In the genomic region with DNA sequence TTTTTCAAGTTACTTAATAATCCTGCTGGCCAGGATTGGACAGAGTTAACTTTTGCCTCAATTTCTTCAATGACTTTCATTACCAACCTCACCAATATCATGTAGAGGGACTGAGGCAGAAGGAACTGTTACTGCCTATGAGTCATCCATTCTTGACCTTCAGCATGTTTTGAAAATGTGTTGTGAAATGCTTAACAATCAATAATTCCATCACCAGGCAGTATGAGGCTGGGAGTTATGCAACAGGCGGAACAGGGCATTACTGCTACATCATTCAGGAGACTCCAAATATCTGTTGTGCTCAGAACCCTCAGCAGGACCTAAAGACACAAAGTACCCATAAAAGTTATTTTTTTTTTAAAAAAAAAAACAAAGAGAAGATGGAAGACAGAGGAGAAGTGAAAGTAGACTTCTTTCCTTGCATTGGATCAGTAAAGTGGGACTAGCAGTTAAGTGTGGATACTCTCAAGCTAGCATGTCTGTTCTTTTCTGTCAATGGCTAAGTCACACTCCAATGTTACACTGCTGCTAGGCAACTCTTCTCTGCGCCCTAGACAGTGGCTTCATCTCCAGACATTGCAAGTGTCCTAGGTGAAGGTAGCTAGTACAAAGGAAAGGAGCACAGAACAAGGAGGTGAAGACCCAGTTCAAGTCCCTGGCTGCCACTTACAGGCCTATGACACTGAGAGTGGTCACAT, we compare ENCODE assay signal across 1 cellular context.
TF ChIP-seq lines count a peak whose summit lies in the region.

No MANE protein-coding gene starts in this region.

TF ChIP-seq in HepG2, 621 proteins besides CTCF, POLR2A, EP300 and RAD21 (continued from another document and continues in another):
- no peak for TF ChIP-seq CERS6 (CRISPR knock-in tag; IDR thresholded peaks at IDR 0.05)
- peak; percentile 82 for TF ChIP-seq PAXIP1 (CRISPR knock-in tag; conservative IDR thresholded peaks at IDR 0.05)
- TF ChIP-seq, protein P1, sequence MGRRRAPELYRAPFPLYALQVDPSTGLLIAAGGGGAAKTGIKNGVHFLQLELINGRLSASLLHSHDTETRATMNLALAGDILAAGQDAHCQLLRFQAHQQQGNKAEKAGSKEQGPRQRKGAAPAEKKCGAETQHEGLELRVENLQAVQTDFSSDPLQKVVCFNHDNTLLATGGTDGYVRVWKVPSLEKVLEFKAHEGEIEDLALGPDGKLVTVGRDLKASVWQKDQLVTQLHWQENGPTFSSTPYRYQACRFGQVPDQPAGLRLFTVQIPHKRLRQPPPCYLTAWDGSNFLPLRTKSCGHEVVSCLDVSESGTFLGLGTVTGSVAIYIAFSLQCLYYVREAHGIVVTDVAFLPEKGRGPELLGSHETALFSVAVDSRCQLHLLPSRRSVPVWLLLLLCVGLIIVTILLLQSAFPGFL (CRISPR knock-in tag; IDR thresholded peaks at IDR 0.05) = no peak
- no peak for TF ChIP-seq CENPX (CRISPR knock-in tag; IDR thresholded peaks at IDR 0.05)
- peak; percentile 99 for TF ChIP-seq JUND (CRISPR knock-in tag; IDR thresholded peaks at IDR 0.05)
- TF ChIP-seq XRCC5 (optimal IDR thresholded peaks at IDR 0.05; ENCODE audit: low read length) = no peak
- TF ChIP-seq ZNF180 (CRISPR knock-in tag; IDR thresholded peaks at IDR 0.05; ENCODE audit: borderline replicate concordance, low read depth) = no peak
- peak; percentile 89; the same call in 1 of the 2 replicates for TF ChIP-seq TRIM24 (CRISPR knock-in tag; IDR thresholded peaks at IDR 0.05)
- no peak for TF ChIP-seq ZNF546 (CRISPR knock-in tag; conservative IDR thresholded peaks at IDR 0.05)
- TF ChIP-seq CBX1 (IDR thresholded peaks at IDR 0.05; ENCODE audit: low read depth) = no peak
- TF ChIP-seq, protein P2, sequence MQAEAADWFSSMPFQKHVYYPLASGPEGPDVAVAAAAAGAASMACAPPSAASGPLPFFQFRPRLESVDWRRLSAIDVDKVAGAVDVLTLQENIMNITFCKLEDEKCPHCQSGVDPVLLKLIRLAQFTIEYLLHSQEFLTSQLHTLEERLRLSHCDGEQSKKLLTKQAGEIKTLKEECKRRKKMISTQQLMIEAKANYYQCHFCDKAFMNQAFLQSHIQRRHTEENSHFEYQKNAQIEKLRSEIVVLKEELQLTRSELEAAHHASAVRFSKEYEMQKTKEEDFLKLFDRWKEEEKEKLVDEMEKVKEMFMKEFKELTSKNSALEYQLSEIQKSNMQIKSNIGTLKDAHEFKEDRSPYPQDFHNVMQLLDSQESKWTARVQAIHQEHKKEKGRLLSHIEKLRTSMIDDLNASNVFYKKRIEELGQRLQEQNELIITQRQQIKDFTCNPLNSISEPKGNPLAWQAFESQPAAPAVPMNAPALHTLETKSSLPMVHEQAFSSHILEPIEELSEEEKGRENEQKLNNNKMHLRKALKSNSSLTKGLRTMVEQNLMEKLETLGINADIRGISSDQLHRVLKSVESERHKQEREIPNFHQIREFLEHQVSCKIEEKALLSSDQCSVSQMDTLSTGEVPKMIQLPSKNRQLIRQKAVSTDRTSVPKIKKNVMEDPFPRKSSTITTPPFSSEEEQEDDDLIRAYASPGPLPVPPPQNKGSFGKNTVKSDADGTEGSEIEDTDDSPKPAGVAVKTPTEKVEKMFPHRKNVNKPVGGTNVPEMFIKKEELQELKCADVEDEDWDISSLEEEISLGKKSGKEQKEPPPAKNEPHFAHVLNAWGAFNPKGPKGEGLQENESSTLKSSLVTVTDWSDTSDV (CRISPR knock-in tag; IDR thresholded peaks at IDR 0.05) = no peak
- TF ChIP-seq, protein P3, sequence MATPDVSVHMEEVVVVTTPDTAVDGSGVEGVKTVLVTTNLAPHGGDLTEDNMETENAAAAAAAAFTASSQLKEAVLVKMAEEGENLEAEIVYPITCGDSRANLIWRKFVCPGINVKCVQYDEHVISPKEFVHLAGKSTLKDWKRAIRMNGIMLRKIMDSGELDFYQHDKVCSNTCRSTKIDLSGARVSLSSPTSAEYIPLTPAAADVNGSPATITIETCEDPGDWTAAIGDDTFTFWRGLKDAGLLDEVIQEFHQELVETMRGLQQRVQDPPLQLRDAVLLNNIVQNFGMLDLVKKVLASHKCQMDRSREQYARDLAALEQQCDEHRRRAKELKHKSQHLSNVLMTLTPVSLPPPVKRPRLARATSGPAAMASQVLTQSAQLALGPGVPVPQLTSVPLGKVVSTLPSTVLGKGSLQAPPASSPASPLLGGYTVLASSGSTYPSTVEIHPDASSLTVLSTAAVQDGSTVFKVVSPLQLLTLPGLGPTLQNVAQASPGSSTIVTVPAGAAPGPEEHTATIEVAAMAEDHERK (CRISPR knock-in tag; IDR thresholded peaks at IDR 0.05; ENCODE audit: low read depth) = no peak
- TF ChIP-seq, protein P4, sequence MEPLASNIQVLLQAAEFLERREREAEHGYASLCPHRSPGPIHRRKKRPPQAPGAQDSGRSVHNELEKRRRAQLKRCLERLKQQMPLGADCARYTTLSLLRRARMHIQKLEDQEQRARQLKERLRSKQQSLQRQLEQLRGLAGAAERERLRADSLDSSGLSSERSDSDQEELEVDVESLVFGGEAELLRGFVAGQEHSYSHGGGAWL (CRISPR knock-in tag; IDR thresholded peaks at IDR 0.05) = no peak
- no peak; the same call in 1 of the 2 replicates for TF ChIP-seq KDM3A (CRISPR knock-in tag; IDR thresholded peaks at IDR 0.05; ENCODE audit: low read depth)
- TF ChIP-seq ZNF589 (CRISPR knock-in tag; conservative IDR thresholded peaks at IDR 0.05) = no peak
- peak; percentile 75 for TF ChIP-seq IRF2 (CRISPR knock-in tag; IDR thresholded peaks at IDR 0.05)
- TF ChIP-seq SCMH1 (CRISPR knock-in tag; IDR thresholded peaks at IDR 0.05; ENCODE audit: borderline replicate concordance) = no peak
- peak; percentile 83 for TF ChIP-seq TEAD3 (CRISPR knock-in tag; optimal IDR thresholded peaks at IDR 0.05; ENCODE audit: borderline replicate concordance)
- TF ChIP-seq ZNF552 (CRISPR knock-in tag; IDR thresholded peaks at IDR 0.05; ENCODE audit: borderline replicate concordance) = no peak
- TF ChIP-seq ZNF350 (CRISPR knock-in tag; IDR thresholded peaks at IDR 0.05; ENCODE audit: borderline replicate concordance, low read depth) = no peak
- no peak for TF ChIP-seq ZNF816 (CRISPR knock-in tag; IDR thresholded peaks at IDR 0.05; ENCODE audit: borderline replicate concordance)
- TF ChIP-seq, protein P5, sequence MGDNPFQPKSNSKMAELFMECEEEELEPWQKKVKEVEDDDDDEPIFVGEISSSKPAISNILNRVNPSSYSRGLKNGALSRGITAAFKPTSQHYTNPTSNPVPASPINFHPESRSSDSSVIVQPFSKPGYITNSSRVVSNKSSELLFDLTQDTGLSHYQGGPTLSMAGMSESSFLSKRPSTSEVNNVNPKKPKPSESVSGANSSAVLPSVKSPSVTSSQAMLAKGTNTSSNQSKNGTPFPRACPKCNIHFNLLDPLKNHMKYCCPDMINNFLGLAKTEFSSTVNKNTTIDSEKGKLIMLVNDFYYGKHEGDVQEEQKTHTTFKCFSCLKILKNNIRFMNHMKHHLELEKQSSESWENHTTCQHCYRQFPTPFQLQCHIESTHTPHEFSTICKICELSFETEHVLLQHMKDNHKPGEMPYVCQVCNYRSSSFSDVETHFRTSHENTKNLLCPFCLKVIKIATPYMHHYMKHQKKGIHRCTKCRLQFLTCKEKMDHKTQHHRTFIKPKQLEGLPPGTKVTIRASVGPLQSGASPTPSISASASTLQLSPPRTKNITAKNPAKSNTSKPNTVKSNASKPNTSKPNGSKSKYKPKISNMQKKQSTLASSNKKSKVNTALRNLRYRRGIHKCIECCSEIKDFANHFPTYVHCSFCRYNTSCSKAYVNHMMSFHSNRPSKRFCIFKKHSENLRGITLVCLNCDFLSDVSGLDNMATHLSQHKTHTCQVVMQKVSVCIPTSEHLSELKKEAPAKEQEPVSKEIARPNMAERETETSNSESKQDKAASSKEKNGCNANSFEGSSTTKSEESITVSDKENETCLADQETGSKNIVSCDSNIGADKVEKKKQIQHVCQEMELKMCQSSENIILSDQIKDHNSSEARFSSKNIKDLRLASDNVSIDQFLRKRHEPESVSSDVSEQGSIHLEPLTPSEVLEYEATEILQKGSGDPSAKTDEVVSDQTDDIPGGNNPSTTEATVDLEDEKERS (CRISPR knock-in tag; IDR thresholded peaks at IDR 0.05) = 0 out of 2 replicates have a peak, but pooled peaks have one; percentile 43
- TF ChIP-seq ZNF598 (CRISPR knock-in tag; IDR thresholded peaks at IDR 0.05; ENCODE audit: borderline replicate concordance) = no peak
- TF ChIP-seq HDAC1 (CRISPR knock-in tag; IDR thresholded peaks at IDR 0.05) = peak; percentile 84
- no peak for TF ChIP-seq ZFP36L2 (CRISPR knock-in tag; IDR thresholded peaks at IDR 0.05)
- no peak; the same call in 1 of the 2 replicates for TF ChIP-seq HIC2 (CRISPR knock-in tag; IDR thresholded peaks at IDR 0.05; ENCODE audit: low read depth)
- TF ChIP-seq, protein P6, sequence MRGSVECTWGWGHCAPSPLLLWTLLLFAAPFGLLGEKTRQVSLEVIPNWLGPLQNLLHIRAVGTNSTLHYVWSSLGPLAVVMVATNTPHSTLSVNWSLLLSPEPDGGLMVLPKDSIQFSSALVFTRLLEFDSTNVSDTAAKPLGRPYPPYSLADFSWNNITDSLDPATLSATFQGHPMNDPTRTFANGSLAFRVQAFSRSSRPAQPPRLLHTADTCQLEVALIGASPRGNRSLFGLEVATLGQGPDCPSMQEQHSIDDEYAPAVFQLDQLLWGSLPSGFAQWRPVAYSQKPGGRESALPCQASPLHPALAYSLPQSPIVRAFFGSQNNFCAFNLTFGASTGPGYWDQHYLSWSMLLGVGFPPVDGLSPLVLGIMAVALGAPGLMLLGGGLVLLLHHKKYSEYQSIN (CRISPR knock-in tag; IDR thresholded peaks at IDR 0.05; ENCODE audit: borderline replicate concordance) = no peak
- TF ChIP-seq TEF (CRISPR knock-in tag; IDR thresholded peaks at IDR 0.05) = peak; percentile 97
- no peak for TF ChIP-seq ZNF564 (CRISPR knock-in tag; IDR thresholded peaks at IDR 0.05)
- peak; percentile 60; the same call in 1 of the 2 replicates for TF ChIP-seq NR2F6 (IDR thresholded peaks at IDR 0.05)
- TF ChIP-seq NR2F6 (CRISPR knock-in tag; IDR thresholded peaks at IDR 0.05) = peak; percentile 73
- TF ChIP-seq WIZ (CRISPR knock-in tag; IDR thresholded peaks at IDR 0.05) = no peak
- TF ChIP-seq NFATC3 (CRISPR knock-in tag; IDR thresholded peaks at IDR 0.05) = no peak
- no peak for TF ChIP-seq ZNF44 (CRISPR knock-in tag; IDR thresholded peaks at IDR 0.05)
- TF ChIP-seq HHEX (CRISPR knock-in tag; IDR thresholded peaks at IDR 0.05) = peak; percentile 57; the same call in 1 of the 2 replicates
- no peak for TF ChIP-seq ZNF382 (CRISPR knock-in tag; IDR thresholded peaks at IDR 0.05; ENCODE audit: borderline replicate concordance)
- TF ChIP-seq ZC3H4 (CRISPR knock-in tag; IDR thresholded peaks at IDR 0.05; ENCODE audit: borderline replicate concordance) = no peak
- no peak for TF ChIP-seq ZNF790 (CRISPR knock-in tag; IDR thresholded peaks at IDR 0.05; ENCODE audit: borderline replicate concordance)
- TF ChIP-seq, protein P7, sequence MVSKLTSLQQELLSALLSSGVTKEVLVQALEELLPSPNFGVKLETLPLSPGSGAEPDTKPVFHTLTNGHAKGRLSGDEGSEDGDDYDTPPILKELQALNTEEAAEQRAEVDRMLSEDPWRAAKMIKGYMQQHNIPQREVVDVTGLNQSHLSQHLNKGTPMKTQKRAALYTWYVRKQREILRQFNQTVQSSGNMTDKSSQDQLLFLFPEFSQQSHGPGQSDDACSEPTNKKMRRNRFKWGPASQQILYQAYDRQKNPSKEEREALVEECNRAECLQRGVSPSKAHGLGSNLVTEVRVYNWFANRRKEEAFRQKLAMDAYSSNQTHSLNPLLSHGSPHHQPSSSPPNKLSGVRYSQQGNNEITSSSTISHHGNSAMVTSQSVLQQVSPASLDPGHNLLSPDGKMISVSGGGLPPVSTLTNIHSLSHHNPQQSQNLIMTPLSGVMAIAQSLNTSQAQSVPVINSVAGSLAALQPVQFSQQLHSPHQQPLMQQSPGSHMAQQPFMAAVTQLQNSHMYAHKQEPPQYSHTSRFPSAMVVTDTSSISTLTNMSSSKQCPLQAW (CRISPR knock-in tag; IDR thresholded peaks at IDR 0.05) = 0 out of 2 replicates have a peak, but pooled peaks have one; percentile 28
